Comparison of ENCODE assay signal across 8 cellular contexts in the genomic region with DNA sequence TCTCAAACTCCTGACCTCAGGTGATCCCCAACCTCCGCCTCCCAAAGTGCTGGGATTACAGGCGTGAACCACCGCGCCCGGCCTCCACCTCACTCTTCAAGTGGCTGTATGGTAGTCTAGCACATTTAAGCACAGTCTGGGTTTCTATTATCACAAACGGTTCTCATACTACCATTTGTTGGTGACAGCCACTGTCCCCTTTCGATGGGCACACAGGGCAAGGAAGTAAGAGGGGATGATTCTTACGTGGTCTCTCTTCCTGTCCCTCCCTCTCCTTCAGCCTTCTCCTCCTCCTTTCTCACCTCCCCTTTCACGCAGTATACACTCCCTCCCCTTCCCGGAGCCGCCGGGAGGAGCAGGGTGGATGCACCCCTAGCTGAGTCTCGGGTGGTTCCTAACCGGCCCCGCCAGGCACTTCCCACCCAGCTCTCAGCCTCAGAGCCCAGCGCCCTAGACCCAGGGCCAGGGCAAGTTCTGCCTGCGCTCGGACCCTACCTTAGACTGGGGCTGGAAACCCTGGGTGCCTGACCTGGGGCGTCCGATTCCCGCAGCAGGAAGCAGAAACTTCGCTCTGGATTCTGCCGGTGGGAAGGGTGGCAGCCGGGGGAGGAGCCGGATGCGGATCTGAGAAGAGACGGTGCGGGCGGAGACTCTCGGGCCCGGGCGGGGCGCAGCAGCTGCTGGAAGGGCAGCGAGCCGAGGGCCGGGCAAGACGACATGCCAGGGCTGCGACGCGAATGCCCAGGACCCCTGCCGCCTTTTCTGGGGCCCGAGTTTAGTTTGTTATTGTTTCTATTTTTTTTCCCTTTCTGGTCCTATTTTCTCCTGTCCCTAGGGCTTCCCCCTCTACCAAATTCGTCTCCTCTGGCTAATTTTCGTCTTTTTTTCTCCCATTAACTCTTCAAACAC. TPM values are rescaled to one million over a fixed set of nuclear protein-coding genes. Genes with fewer than 3 reads are reported as not detected.
A peak's percentile ranks its signal among the peaks of the same experiment; 100 is the strongest.
DNase-seq lines count a peak whose midpoint lies in the region; ATAC-seq and TF ChIP-seq lines count a peak whose summit lies in the region.

A gene (minus strand): TSS at position 626 of the 909 bp plus-strand sequence. CDS start 5,062 bp downstream, outside the sequence.

- no peaks in the 10 kb centered on the region for H3K9me2 ChIP-seq in hepatocyte (replicated peaks; ENCODE audit: insufficient read depth)

- TF ChIP-seq CTCF in astrocyte of the cerebellum (IDR thresholded peaks at IDR 0.05; ENCODE audit: low read depth, low read length, missing control alignments) = no peak
- no peak for TF ChIP-seq CTCF in hepatocyte (IDR thresholded peaks at IDR 0.05; ENCODE audit: poor library complexity)
- peak in 2 of 4 experiments; percentile 8 to 10 for TF ChIP-seq CTCF in uterus (IDR thresholded peaks at IDR 0.05)

- H3K27ac ChIP-seq in hepatocyte = peak within 1 kb of the TSS; percentile 98
- H3K27ac ChIP-seq in rectal smooth muscle tissue (ENCODE audit: low read depth, low read length) = peak within 1 kb of the TSS; percentile 97
- H3K27ac ChIP-seq in uterus = peak within 1 kb of the TSS; percentile 96 to 97

- no peaks in the 10 kb centered on the region for H4K20me1 ChIP-seq in hepatocyte (ENCODE audit: insufficient read depth, poor library complexity, severe bottlenecking)

- H3K4me2 ChIP-seq in hepatocyte = peak within 1 kb of the TSS; percentile 81

- H3K79me2 ChIP-seq in hepatocyte = peaks cover 32% of the 10 kb centered on the region

- H3K9me3 ChIP-seq in hepatocyte (ENCODE audit: low read depth) (no peaks in the 10 kb centered on the region), uterus (no peaks in the 10 kb centered on the region)

- intact Hi-C loops in uterus (cut with DNase I; ENCODE audit: low total_unique reads) = no loop called here

- H3K27me3 ChIP-seq in hepatocyte = no peaks in the 10 kb centered on the region
- no peaks in the 10 kb centered on the region for H3K27me3 ChIP-seq in rectal smooth muscle tissue (ENCODE audit: control insufficient read depth, insufficient read depth, low read length)
- no peaks in the 10 kb centered on the region for H3K27me3 ChIP-seq in uterus

- in situ Hi-C loops in astrocyte of the cerebellum (cut with HindIII; ENCODE audit: low sequenced_read_pairs) = loop anchor here (5.0 kb wide), 1 partner anchor 61 kb away; no protein-coding TSS in a partner anchor

- H2AFZ ChIP-seq in hepatocyte = peak within 1 kb of the TSS; percentile 90

- H3K36me3 ChIP-seq in hepatocyte (replicated peaks; ENCODE audit: insufficient read depth, low read depth) = no peaks in the 10 kb centered on the region
- H3K36me3 ChIP-seq in rectal smooth muscle tissue (ENCODE audit: control insufficient read depth, insufficient read depth, low read length) = peaks cover 2% of the 10 kb centered on the region
- H3K36me3 ChIP-seq in uterus = no peaks in the 10 kb centered on the region

- H3K4me1 ChIP-seq in hepatocyte (ENCODE audit: insufficient read depth) (peaks cover 7% of the 10 kb centered on the region), rectal smooth muscle tissue (ENCODE audit: control insufficient read depth, insufficient read depth, low read length) (peaks cover 9% of the 10 kb centered on the region), uterus (no peaks in the 10 kb centered on the region)

- DNase-seq in NCI-H2029 (lab: John Stamatoyannopoulos, UW) (peak; percentile 78), T-helper 9 cell (peak; percentile 64), astrocyte of the cerebellum (ENCODE audit: low read depth) (peak; percentile 28), hepatocyte (ENCODE audit: low spot score) (peak; percentile 94), uterus (peak; percentile 84 to 87)

- peak; percentile 74 for ATAC-seq in HG02943 (IDR thresholded peaks at IDR 0.05; ENCODE audit: low read depth, unreplicated experiment)

- 3% methylated on average over 43 of the region's 44 CpGs for WGBS in hepatocyte (ENCODE audit: low lambda C conversion rate, missing lambda C conversion rate)

- TF ChIP-seq POLR2A in GM15510 (IDR thresholded peaks at IDR 0.05; ENCODE audit: borderline replicate concordance, extremely low read depth, insufficient read length) (peak; percentile 73), uterus (IDR thresholded peaks at IDR 0.05) (peak in 1 of 2 donors; percentile 67)

- peak within 1 kb of the TSS; percentile 92 for H3K9ac ChIP-seq in rectal smooth muscle tissue (ENCODE audit: low read length)

- H3K4me3 ChIP-seq in astrocyte of the cerebellum (ENCODE audit: low read depth, low read length) = peak within 1 kb of the TSS; percentile 92
- peak within 1 kb of the TSS; percentile 62 for H3K4me3 ChIP-seq in hepatocyte
- H3K4me3 ChIP-seq in rectal smooth muscle tissue (ENCODE audit: low read length) = peak within 1 kb of the TSS; percentile 93
- peak within 1 kb of the TSS; percentile 62 to 77 for H3K4me3 ChIP-seq in uterus

RNA-seq across cellular contexts. Expression of the gene that starts here (rescaled TPM):
- 24.4 and 29.4 TPM in 2 replicates for total RNA-seq in hepatocyte
- polyA plus RNA-seq in hepatocyte = 10.7 and 12.0 TPM in 2 replicates
- 10 to 100 TPM; 13.5 to 44.8 (median 27.0) TPM for total RNA-seq in uterus

Comparison
In these comparisons a context has a peak if more than half of its experiments do, and no peak if none do; other contexts are left out.
1. Peak in every context shown above with its lines: DNase-seq, ATAC-seq, H3K4me3 ChIP-seq and H3K27ac ChIP-seq.
2. DNase-seq: peak in every context shown above with its lines; median percentile 94 in hepatocyte; 86 in uterus; 78 in NCI-H2029; 64 in T-helper 9 cell; 28 in astrocyte of the cerebellum.